Comparison of ENCODE assay signal across 8 cellular contexts in the genomic region with DNA sequence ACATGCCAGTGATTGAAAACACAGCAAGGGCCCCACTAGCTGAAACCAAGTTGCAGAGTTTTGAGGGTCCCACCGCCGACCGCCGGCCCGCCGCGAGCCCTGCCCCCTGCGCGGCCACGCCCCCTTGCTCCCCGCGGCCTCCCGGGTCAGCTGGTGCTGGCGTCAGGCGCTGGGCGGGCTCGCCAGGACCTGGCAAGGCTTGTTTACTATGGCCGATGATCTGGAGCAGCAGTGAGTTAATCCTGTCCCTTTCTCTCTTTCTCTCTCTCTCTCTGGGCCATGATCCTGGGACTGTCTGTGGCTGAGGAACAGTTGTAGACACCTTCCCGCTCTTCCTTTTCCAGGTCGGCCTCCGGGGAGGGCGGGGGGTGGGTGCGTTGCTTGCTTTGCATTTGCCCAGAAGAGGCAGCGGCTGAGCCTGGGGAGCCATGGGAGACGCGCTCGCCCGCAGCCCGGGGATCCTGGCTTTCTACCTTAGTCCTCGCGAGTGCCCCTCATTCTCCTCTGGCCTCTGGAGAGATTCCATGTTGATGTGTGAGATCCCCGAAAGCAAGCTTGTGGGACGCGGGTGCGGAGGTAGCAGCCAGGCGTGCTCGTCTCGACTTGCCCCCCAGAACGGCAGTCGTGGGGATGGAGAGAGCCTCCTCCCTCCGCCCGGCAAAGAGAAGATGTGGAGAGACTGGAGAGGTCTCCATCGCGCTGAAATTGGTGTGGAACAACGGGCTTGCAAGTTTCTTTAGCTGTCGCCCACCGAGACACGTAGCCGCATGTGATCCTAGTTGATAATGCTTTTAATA. TPM values are rescaled to one million over a fixed set of nuclear protein-coding genes. Genes with fewer than 3 reads are reported as not detected.
DNase-seq lines count a peak whose midpoint lies in the region; ATAC-seq and TF ChIP-seq lines count a peak whose summit lies in the region.

A gene with protein sequence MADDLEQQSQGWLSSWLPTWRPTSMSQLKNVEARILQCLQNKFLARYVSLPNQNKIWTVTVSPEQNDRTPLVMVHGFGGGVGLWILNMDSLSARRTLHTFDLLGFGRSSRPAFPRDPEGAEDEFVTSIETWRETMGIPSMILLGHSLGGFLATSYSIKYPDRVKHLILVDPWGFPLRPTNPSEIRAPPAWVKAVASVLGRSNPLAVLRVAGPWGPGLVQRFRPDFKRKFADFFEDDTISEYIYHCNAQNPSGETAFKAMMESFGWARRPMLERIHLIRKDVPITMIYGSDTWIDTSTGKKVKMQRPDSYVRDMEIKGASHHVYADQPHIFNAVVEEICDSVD (plus strand): TSS at position 202 of the 797 bp plus-strand sequence. CDS start 7 bp downstream, at position 209.

- no TSS peak for BruUV-seq in mammary epithelial cell (replicated peaks; lab: Mats Ljungman, UMichigan)

- H3K9me2 ChIP-seq in GM23248 (ENCODE audit: insufficient read depth) (no peaks in the 10 kb centered on the region), Loucy (replicated peaks; ENCODE audit: low read depth, low read length) (no peaks in the 10 kb centered on the region)

- ATAC-seq in gastrocnemius medialis, result peak; percentile 89 to 92

- H4K20me1 ChIP-seq in GM23248 (ENCODE audit: insufficient read depth) (no peaks in the 10 kb centered on the region), Loucy (ENCODE audit: insufficient read depth, low read length, poor library complexity, severe bottlenecking) (no peaks in the 10 kb centered on the region), mammary epithelial cell (ENCODE audit: insufficient read depth, low read length) (no peaks in the 10 kb centered on the region)

- TF ChIP-seq POLR2A in gastrocnemius medialis (IDR thresholded peaks at IDR 0.05), result peak; percentile 80 to 89

- H3F3A ChIP-seq in GM23248 (ENCODE audit: insufficient read depth) (no peaks in the 10 kb centered on the region), Loucy (ENCODE audit: low read depth) (no peaks in the 10 kb centered on the region)

- CTCF ChIA-PET in mammary epithelial cell (lab: Charles Lee; ENCODE audit: low non-redundant PET), result interaction anchor here (0.7 to 1.1 kb wide), 2 partner anchors 9 to 45 kb away, joined by 3 to 4 read pairs; a partner anchor contains a TSS

- dilution Hi-C loops in mammary epithelial cell (cut with HindIII; ENCODE audit: low sequenced_read_pairs), result no loop called here

- intact Hi-C loops in mammary epithelial cell (cut with micrococcal nuclease), result loop anchor here (1.0 to 2.0 kb wide), 3 partner anchors 28 to 55 kb away; a partner anchor contains a TSS
- intact Hi-C loops in gastrocnemius medialis (cut with DNase I; ENCODE audit: low total_unique reads), result loop anchor here (1.0 to 10.0 kb wide), 5 partner anchors 9 to 707 kb away; a partner anchor contains a TSS

- H3K79me2 ChIP-seq in GM23248 (ENCODE audit: insufficient read depth) (peaks cover 20% of the 10 kb centered on the region), Loucy (ENCODE audit: insufficient read depth, low read length) (peaks cover 7% of the 10 kb centered on the region; the same call in 1 of the 2 replicates), mammary epithelial cell (ENCODE audit: insufficient read depth, low read length) (peaks cover 8% of the 10 kb centered on the region)

- H2AFZ ChIP-seq in GM23248, result peak within 1 kb of the TSS; percentile 97
- peak within 1 kb of the TSS; percentile 95 for H2AFZ ChIP-seq in Loucy (ENCODE audit: low read length)
- H2AFZ ChIP-seq in mammary epithelial cell (ENCODE audit: low read depth, low read length), result peak within 1 kb of the TSS; percentile 92

- H3K27ac ChIP-seq in GM23248 (peak within 1 kb of the TSS; percentile 86), mammary epithelial cell (ENCODE audit: insufficient read depth, low read depth, low read length) (peak within 1 kb of the TSS; percentile 85), gastrocnemius medialis (peak within 1 kb of the TSS; percentile 89 to 98 (median 94))

- H3K9ac ChIP-seq in GM23248 (peak within 1 kb of the TSS; percentile 93), Loucy (ENCODE audit: low read depth, low read length, poor library complexity, severe bottlenecking) (peak within 1 kb of the TSS; percentile 83), mammary epithelial cell (ENCODE audit: insufficient read depth, low read length) (peak within 1 kb of the TSS; percentile 97)

- H3K9me3 ChIP-seq in GM23248 (ENCODE audit: low read depth), result no peaks in the 10 kb centered on the region
- H3K9me3 ChIP-seq in Loucy (ENCODE audit: insufficient read depth, low read depth, low read length), result no peaks in the 10 kb centered on the region
- H3K9me3 ChIP-seq in mammary epithelial cell (replicated peaks; ENCODE audit: insufficient read depth, low read length), result no peaks in the 10 kb centered on the region
- no peaks in the 10 kb centered on the region for H3K9me3 ChIP-seq in iPS-18c (ENCODE audit: control insufficient read depth, insufficient read depth, low read length)
- no peaks in the 10 kb centered on the region for H3K9me3 ChIP-seq in gastrocnemius medialis

- H3K4me2 ChIP-seq in GM23248 (ENCODE audit: unreplicated experiment) (peak within 1 kb of the TSS; percentile 85), Loucy (ENCODE audit: low read depth, low read length, poor library complexity, severe bottlenecking) (peak within 1 kb of the TSS; percentile 83), mammary epithelial cell (ENCODE audit: insufficient read depth, low read depth, low read length) (peak within 1 kb of the TSS; percentile 93)

- in situ Hi-C loops in GM23248 (cut with MboI), result no loop called here
- in situ Hi-C loops in mammary epithelial cell (cut with MboI; ENCODE audit: low sequenced_read_pairs in 2 of 2), result no loop called here
- in situ Hi-C loops in gastrocnemius medialis (cut with MboI; ENCODE audit: low sequenced_read_pairs in 4 of 4), result loop anchor here in 3 of 4 donors (10.0 to 25.0 kb wide), 4 partner anchors 167 to 964 kb away; a partner anchor contains a TSS

- 1% methylated on average over 34 to 49 of the region's 49 CpGs for WGBS in GM23248 (ENCODE audit: low coverage in 1 of 2, low lambda C conversion rate in 2 of 2, missing lambda C conversion rate in 2 of 2), 2 experiments
- WGBS in mammary epithelial cell (ENCODE audit: low coverage, missing lambda C conversion rate), result under 1% methylated on average over 22 of the region's 49 CpGs

- TF ChIP-seq CTCF in Loucy (conservative IDR thresholded peaks at IDR 0.05; ENCODE audit: low read length), result no peak
- no peak for TF ChIP-seq CTCF in mammary epithelial cell (conservative IDR thresholded peaks at IDR 0.05 in 1 of 2, IDR thresholded peaks at IDR 0.05 in 1 of 2; ENCODE audit: extremely low read depth in 1 of 2, insufficient read depth in 1 of 2, low read depth in 1 of 2, low read length in 2 of 2)
- TF ChIP-seq CTCF in gastrocnemius medialis (IDR thresholded peaks at IDR 0.05 in 4 of 5, conservative IDR thresholded peaks at IDR 0.05 in 1 of 5), result no peak

- DNase-seq in GM03348 (ENCODE audit: low spot score) (peak; percentile 93), GM23248 (peak; percentile 91), T1000 (lab: John Stamatoyannopoulos, UW) (peak; percentile 14), mammary epithelial cell (peak; percentile 65), gastrocnemius medialis (peak; percentile 74 to 83), OCI-M2 (lab: John Stamatoyannopoulos, UW; ENCODE audit: unreplicated experiment) (no peak)

- H3K27me3 ChIP-seq in GM23248 (replicated peaks; ENCODE audit: insufficient read depth) (no peaks in the 10 kb centered on the region), Loucy (ENCODE audit: insufficient read depth, low read length, poor library complexity, severe bottlenecking) (no peaks in the 10 kb centered on the region), mammary epithelial cell (ENCODE audit: insufficient read depth, low read length) (no peaks in the 10 kb centered on the region), gastrocnemius medialis (no peaks in the 10 kb centered on the region)

- H3K36me3 ChIP-seq in GM23248 (ENCODE audit: low read depth) (peaks cover 4% of the 10 kb centered on the region; the same call in 1 of the 2 replicates), Loucy (ENCODE audit: insufficient read depth, low read length) (no peaks in the 10 kb centered on the region), mammary epithelial cell (ENCODE audit: insufficient read depth, low read length) (no peaks in the 10 kb centered on the region), gastrocnemius medialis (peaks cover 0 to 24% of the 10 kb centered on the region in 2 donors)

- H3K4me1 ChIP-seq in GM23248 (ENCODE audit: insufficient read depth) (peaks cover 26% of the 10 kb centered on the region), Loucy (ENCODE audit: insufficient read depth, low read length, poor library complexity, severe bottlenecking) (peaks cover 24% of the 10 kb centered on the region), mammary epithelial cell (ENCODE audit: insufficient read depth, low read length) (peaks cover 28% of the 10 kb centered on the region), gastrocnemius medialis (peaks cover 21 to 30% of the 10 kb centered on the region in 2 donors)

- H3K4me3 ChIP-seq in GM23248, result peak within 1 kb of the TSS; percentile 88
- peak within 1 kb of the TSS; percentile 83 for H3K4me3 ChIP-seq in Loucy (ENCODE audit: low read length, poor library complexity, severe bottlenecking)
- peak within 1 kb of the TSS; percentile 77 to 91 (median 90) for H3K4me3 ChIP-seq in mammary epithelial cell (replicated peaks in 1 of 3; ENCODE audit: insufficient read depth in 1 of 3, low read depth in 2 of 3, low read length in 3 of 3)
- H3K4me3 ChIP-seq in iPS-18c (ENCODE audit: insufficient read depth, low read depth, low read length), result peak within 1 kb of the TSS; percentile 99
- H3K4me3 ChIP-seq in gastrocnemius medialis, result peak within 1 kb of the TSS; percentile 77 to 91 (median 85)

RNA-seq across cellular contexts. Expression of the gene that starts here (rescaled TPM):
- total RNA-seq in GM23248 (2014; rRNA removed; shearing (Covaris generic)), result 15.2 and 16.8 TPM in 2 replicates
- 26.5 and 27.8 TPM in 2 replicates for polyA plus RNA-seq in GM23248 (2016; fragmentation: Nextera tagmentation; extraction: Ambion mirVana)
- 10 to 100 TPM; 16.7 to 20.5 TPM for total RNA-seq in mammary epithelial cell
- 12.0 TPM for polyA plus RNA-seq in mammary epithelial cell
- polyA minus RNA-seq in mammary epithelial cell, result 16.5 TPM
- 10 to 100 TPM; 17.1 to 38.7 (median 27.6) TPM for total RNA-seq in gastrocnemius medialis

Comparison
In these comparisons a context has a peak if more than half of its experiments do, and no peak if none do; other contexts are left out.
1. in situ Hi-C loops: an anchor here in gastrocnemius medialis (10.0 to 25.0 kb wide); none called in GM23248 and mammary epithelial cell.